Comparison of ENCODE assay signal across 9 cellular contexts in genomic region chr2:170966648-170967396, GRCh38. TPM values are rescaled to one million over a fixed set of nuclear protein-coding genes. Genes with fewer than 3 reads are reported as not detected.
DNase-seq lines count a peak whose midpoint lies in the region; ATAC-seq, FAIRE-seq and TF ChIP-seq lines count a peak whose summit lies in the region.
"Had no signal": no experiment of that assay in that cellular context is flagged by ENCODE, and none has a peak within 500 bp of the region (broad histone marks: within the 10 kb centered on the region; RNA-seq: fewer than 3 reads in every experiment).

No MANE protein-coding gene starts in this region.

- H3K9me3 ChIP-seq in OCI-LY3 (ENCODE audit: insufficient read depth, low read length) (no peaks in the 10 kb centered on the region), endothelial cell of umbilical vein (replicated peaks; ENCODE audit: control insufficient read depth, insufficient read depth, low read length) (no peaks in the 10 kb centered on the region)
- H3K9me3 ChIP-seq: BLaER1 had no signal

- no peak overlapping the region for H2AFZ ChIP-seq in OCI-LY3 (ENCODE audit: low read depth, low read length)
- no peak overlapping the region for H2AFZ ChIP-seq in endothelial cell of umbilical vein (ENCODE audit: low read depth, low read length)

- H3K4me3 ChIP-seq in OCI-LY3 (ENCODE audit: low read length): no peak overlapping the region
- H3K4me3 ChIP-seq in endothelial cell of umbilical vein (replicated peaks in 1 of 3; ENCODE audit: insufficient read depth in 1 of 3, low read depth in 1 of 3, low read length in 3 of 3): no peak overlapping the region
- H3K4me3 ChIP-seq: BLaER1 had no signal

- ATAC-seq in stimulated activated naive CD8-positive, alpha-beta T cell treated with anti-CD3 and anti-CD28 coated beads, Interleukin-15, Interleukin-2, amounts not matched to agents 100 U/mL and 50 U/mL, for 24 hours: peak; percentile 47
- ATAC-seq in GM18519 (IDR thresholded peaks at IDR 0.05; ENCODE audit: low FRiP score, unreplicated experiment): no peak

- H4K20me1 ChIP-seq in OCI-LY3 (ENCODE audit: insufficient read depth, low read length) (no peaks in the 10 kb centered on the region), endothelial cell of umbilical vein (replicated peaks; ENCODE audit: control insufficient read depth, extremely low read depth, insufficient read depth, low read length) (no peaks in the 10 kb centered on the region)

- CTCF ChIA-PET in endothelial cell of umbilical vein (lab: Charles Lee): interaction anchor here (0.6 to 1.3 kb wide), 5 partner anchors 11 to 1446 kb away, joined by 3 to 9 read pairs (median 3); no protein-coding TSS in a partner anchor

- no peaks in the 10 kb centered on the region for H3K27me3 ChIP-seq in OCI-LY3 (ENCODE audit: low read depth, low read length)
- no peaks in the 10 kb centered on the region for H3K27me3 ChIP-seq in endothelial cell of umbilical vein (ENCODE audit: control insufficient read depth in 2 of 2, insufficient read depth in 2 of 2, low read length in 2 of 2)
- H3K27me3 ChIP-seq: BLaER1 had no signal

- peak; percentile 33 for DNase-seq in activated CD4-positive, alpha-beta T cell treated with anti-CD3 and anti-CD28 coated beads for 48 hours
- no peak for DNase-seq in activated CD4-positive, alpha-beta T cell treated with anti-CD3 and anti-CD28 coated beads for 1 hour
- DNase-seq in endothelial cell of umbilical vein (ENCODE audit: low read depth, low spot score) (no peak), CD1c-positive myeloid dendritic cell (ENCODE audit: extremely low spot score) (no peak), NOMO-1 treated with dmso at 0.1 percent for 144 hours (lab: John Stamatoyannopoulos, UW; ENCODE audit: unreplicated experiment) (no peak)
- no peak for DNase-seq in stimulated activated naive CD8-positive, alpha-beta T cell treated with anti-CD3 and anti-CD28 coated beads, Interleukin-15, Interleukin-2, amounts not matched to agents 100 U/mL and 50 U/mL, for 24 hours

- intact Hi-C loops in endothelial cell of umbilical vein (cut with micrococcal nuclease): no loop called here

- H3K36me3 ChIP-seq in OCI-LY3 (replicated peaks; ENCODE audit: low read depth, low read length): peaks cover 38% of the 10 kb centered on the region
- peaks cover 15 to 27% of the 10 kb centered on the region in 2 experiments for H3K36me3 ChIP-seq in endothelial cell of umbilical vein (ENCODE audit: control insufficient read depth in 2 of 2, extremely low read depth in 1 of 2, insufficient read depth in 2 of 2, low read length in 2 of 2)

- POLR2A ChIA-PET in endothelial cell of umbilical vein (lab: Charles Lee): no interaction called here

- no peaks in the 10 kb centered on the region for H3K9me1 ChIP-seq in endothelial cell of umbilical vein (replicated peaks; ENCODE audit: control insufficient read depth, extremely low read depth, insufficient read depth, low read length)

- peak; percentile 31; the same call in 1 of the 2 replicates for TF ChIP-seq CTCF in OCI-LY3 (IDR thresholded peaks at IDR 0.05; ENCODE audit: low read depth, low read length)
- TF ChIP-seq CTCF in endothelial cell of umbilical vein (IDR thresholded peaks at IDR 0.05; ENCODE audit: extremely low read depth in 1 of 2, insufficient read depth in 1 of 2, low read depth in 1 of 2, low read length in 2 of 2): peak in 1 of 2 donors; percentile 30

- no TSS peak for BruUV-seq in endothelial cell of umbilical vein (replicated peaks; lab: Mats Ljungman, UMichigan)

- TF ChIP-seq POLR2A in endothelial cell of umbilical vein (IDR thresholded peaks at IDR 0.05; ENCODE audit: low read depth, low read length): no peak

- dilution Hi-C loops in endothelial cell of umbilical vein (cut with MboI; ENCODE audit: extremely low pct_ligation_motif_present, low sequenced_read_pairs): no loop called here

- H3K4me2 ChIP-seq in OCI-LY3 (ENCODE audit: low read length): no peak overlapping the region
- no peak overlapping the region for H3K4me2 ChIP-seq in endothelial cell of umbilical vein (ENCODE audit: insufficient read depth, low read length)
- H3K4me2 ChIP-seq: BLaER1 had no signal

- H3K27ac ChIP-seq in OCI-LY3 (ENCODE audit: low read length) (no peak overlapping the region), endothelial cell of umbilical vein (ENCODE audit: insufficient read depth, low read depth, low read length) (no peak overlapping the region)
- H3K27ac ChIP-seq: BLaER1 had no signal

- H3K79me2 ChIP-seq in OCI-LY3 (ENCODE audit: low read length) (no peaks in the 10 kb centered on the region), endothelial cell of umbilical vein (ENCODE audit: control insufficient read depth, insufficient read depth, low read length) (no peaks in the 10 kb centered on the region)

- no peak overlapping the region for H3K9ac ChIP-seq in OCI-LY3 (ENCODE audit: low read length)
- no peak overlapping the region for H3K9ac ChIP-seq in endothelial cell of umbilical vein (replicated peaks; ENCODE audit: extremely low read depth, insufficient read depth, low read length)
- H3K9ac ChIP-seq: BLaER1 had no signal

- H3K4me1 ChIP-seq in OCI-LY3 (ENCODE audit: low read length) (no peaks in the 10 kb centered on the region), endothelial cell of umbilical vein (ENCODE audit: control insufficient read depth, extremely low read depth, insufficient read depth, low read length) (no peaks in the 10 kb centered on the region)

- FAIRE-seq in endothelial cell of umbilical vein (lab: Jason Lieb, UNC): peak; percentile 8

TF ChIP-seq in endothelial cell of umbilical vein, 7 proteins besides CTCF, POLR2A, EP300 and RAD21:
- TF ChIP-seq MYC (IDR thresholded peaks at IDR 0.05; ENCODE audit: low read depth, low read length) (no peak), MAX (IDR thresholded peaks at IDR 0.05; ENCODE audit: insufficient read depth, insufficient read length) (no peak), FOS (IDR thresholded peaks at IDR 0.05; ENCODE audit: borderline replicate concordance, insufficient read depth, low read length) (no peak), EZH2 (IDR thresholded peaks at IDR 0.05; ENCODE audit: borderline replicate concordance, low read depth, low read length, severe bottlenecking) (no peak), POLR2AphosphoS5 (IDR thresholded peaks at IDR 0.05; ENCODE audit: insufficient read depth, low read depth, low read length) (no peak), GATA2 (IDR thresholded peaks at IDR 0.05; ENCODE audit: insufficient read depth, insufficient read length, low read depth, low read length) (no peak), JUN (IDR thresholded peaks at IDR 0.05; ENCODE audit: borderline replicate concordance, insufficient read depth, insufficient read length, low read depth) (no peak)

RNA-seq across cellular contexts. Expression of gene GORASP2, which starts 37.8 kb away (rescaled TPM):
- 93.7 and 104 TPM in 2 replicates for total RNA-seq in endothelial cell of umbilical vein
- 245 and 279 TPM in 2 replicates for polyA plus RNA-seq in endothelial cell of umbilical vein
- 153 and 155 TPM in 2 replicates for polyA plus RNA-seq in endothelial cell of umbilical vein (2011; cell fraction: cytosol; rRNA removed)
- 111 and 119 TPM in 2 replicates for polyA plus RNA-seq in endothelial cell of umbilical vein (2011; cell fraction: nucleus; rRNA removed)
- 91.5 and 92.5 TPM in 2 replicates for polyA plus RNA-seq in endothelial cell of umbilical vein (2012)
- polyA minus RNA-seq in endothelial cell of umbilical vein: 137 TPM in 2 replicates
- polyA minus RNA-seq in endothelial cell of umbilical vein (2011; cell fraction: cytosol; rRNA and poly(A)+ RNA removed): 35.1 TPM
- 72.0 and 72.2 TPM in 2 replicates for polyA minus RNA-seq in endothelial cell of umbilical vein (2011; cell fraction: nucleus; rRNA and poly(A)+ RNA removed)
